In the genomic region with DNA sequence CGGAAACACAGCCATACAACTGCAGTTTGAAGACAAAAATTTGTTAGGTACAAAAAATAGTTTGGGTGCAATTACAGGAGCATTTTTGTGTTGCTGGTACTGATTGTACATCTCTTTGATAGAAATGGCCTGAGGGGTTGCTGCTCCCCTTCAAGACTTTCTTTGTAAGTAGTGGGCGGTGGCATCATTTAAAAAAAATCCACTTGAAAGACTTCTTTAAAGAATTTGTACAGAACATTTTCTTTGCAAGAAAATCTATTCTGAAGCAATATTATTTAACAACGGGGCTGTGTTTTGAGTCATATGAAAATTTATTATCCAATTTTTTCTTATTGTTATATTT, we compare ENCODE assay signal across 11 cellular contexts.
DNase-seq lines count a peak whose midpoint lies in the region; ATAC-seq and TF ChIP-seq lines count a peak whose summit lies in the region.
"Had no signal": no experiment of that assay in that cellular context is flagged by ENCODE, and none has a peak within 500 bp of the region (broad histone marks: within the 10 kb centered on the region; RNA-seq: fewer than 3 reads in every experiment).

No MANE protein-coding gene starts in this region.

- no peak overlapping the region for H3K4ac ChIP-seq in mesenchymal stem cell (ENCODE audit: low read depth in 1 of 2, low read length in 2 of 2)

- no peak overlapping the region for H3K4me3 Mint-ChIP-seq in natural killer cell
- H3K4me3 Mint-ChIP-seq in activated T-cell treated with anti-CD3 and anti-CD28 coated beads, Interleukin-2, amount 50 U/mL, for 4 hours = no peak overlapping the region
- H3K4me3 Mint-ChIP-seq: activated naive CD8-positive, alpha-beta T cell treated with anti-CD3 and anti-CD28 coated beads, Interleukin-2, amount 50 U/mL, for 24 hours; IgD-negative memory B cell had no signal

- H3K9me3 Mint-ChIP-seq in natural killer cell = no peaks in the 10 kb centered on the region
- no peaks in the 10 kb centered on the region for H3K9me3 Mint-ChIP-seq in activated T-cell treated with anti-CD3 and anti-CD28 coated beads, Interleukin-2, amount 50 U/mL, for 4 hours
- H3K9me3 Mint-ChIP-seq: activated naive CD8-positive, alpha-beta T cell treated with anti-CD3 and anti-CD28 coated beads, Interleukin-2, amount 50 U/mL, for 24 hours; IgD-negative memory B cell had no signal

- H3K27ac ChIP-seq in HUES6 (ENCODE audit: low read depth, low read length) (no peak overlapping the region), breast epithelium (peak overlapping the region; percentile 85), mesenchymal stem cell (ENCODE audit: low read length, poor library complexity, severe bottlenecking) (peak overlapping the region; percentile 93), stomach smooth muscle (ENCODE audit: low read length) (peak overlapping the region; percentile 95)

- H3K4me1 ChIP-seq in HUES6 (ENCODE audit: control insufficient read depth, insufficient read depth, low read length) (peaks cover 29% of the 10 kb centered on the region; the same call in 1 of the 2 replicates), breast epithelium (peaks cover 4 to 17% of the 10 kb centered on the region in 2 donors), mesenchymal stem cell (ENCODE audit: control insufficient read depth, insufficient read depth, low read depth, low read length) (peaks cover 6% of the 10 kb centered on the region), stomach smooth muscle (ENCODE audit: control insufficient read depth, insufficient read depth, low read length) (peaks cover 48% of the 10 kb centered on the region)

- H4K91ac ChIP-seq in mesenchymal stem cell (ENCODE audit: low read length) = no peak overlapping the region

- H2AK5ac ChIP-seq in mesenchymal stem cell (ENCODE audit: low read length, severe bottlenecking) = no peak overlapping the region

- no peaks in the 10 kb centered on the region for H3K36me3 Mint-ChIP-seq in natural killer cell
- no peaks in the 10 kb centered on the region for H3K36me3 Mint-ChIP-seq in activated T-cell treated with anti-CD3 and anti-CD28 coated beads, Interleukin-2, amount 50 U/mL, for 4 hours (ENCODE audit: insufficient read depth)
- H3K36me3 Mint-ChIP-seq: IgD-negative memory B cell had no signal

- ATAC-seq in HG03565 (IDR thresholded peaks at IDR 0.05; ENCODE audit: unreplicated experiment) (no peak), natural killer cell (no peak), GM19023 (IDR thresholded peaks at IDR 0.05; ENCODE audit: unreplicated experiment) (no peak)
- no peak for ATAC-seq in activated T-cell treated with anti-CD3 and anti-CD28 coated beads, Interleukin-2, amount 50 U/mL, for 4 hours
- ATAC-seq: activated naive CD8-positive, alpha-beta T cell treated with anti-CD3 and anti-CD28 coated beads, Interleukin-2, amount 50 U/mL, for 24 hours had no signal

- DNase-seq in breast epithelium (ENCODE audit: low spot score in 2 of 2) (no peak), mesenchymal stem cell (no peak), natural killer cell (no peak)
- no peak for DNase-seq in activated T-cell treated with anti-CD3 and anti-CD28 coated beads, Interleukin-2, amount 50 U/mL, for 4 hours
- DNase-seq: activated naive CD8-positive, alpha-beta T cell treated with anti-CD3 and anti-CD28 coated beads, Interleukin-2, amount 50 U/mL, for 24 hours; NCI-H2081 had no signal

- H3K18ac ChIP-seq in mesenchymal stem cell (ENCODE audit: low read depth in 1 of 2, low read length in 2 of 2) = no peak overlapping the region

- H3K14ac ChIP-seq in mesenchymal stem cell (ENCODE audit: low read length in 2 of 2) = no peak overlapping the region

- TF ChIP-seq POLR2A in breast epithelium (IDR thresholded peaks at IDR 0.05) = no peak

- peak overlapping the region; percentile 41 for H3K4me2 ChIP-seq in mesenchymal stem cell (ENCODE audit: low read length, poor library complexity, severe bottlenecking)

- H3K9ac ChIP-seq in HUES6 (ENCODE audit: low read length) = peak overlapping the region; percentile 26
- peak overlapping the region; percentile 87 for H3K9ac ChIP-seq in mesenchymal stem cell (ENCODE audit: low read length)
- no peak overlapping the region for H3K9ac ChIP-seq in stomach smooth muscle (ENCODE audit: low read length in 2 of 2)

- intact Hi-C loops in breast epithelium (cut with DNase I; ENCODE audit: low total_unique reads) (no loop called here), natural killer cell (cut with micrococcal nuclease) (no loop called here)

- no peak overlapping the region for H2BK15ac ChIP-seq in mesenchymal stem cell (ENCODE audit: low read depth, poor library complexity, severe bottlenecking)

- peaks cover 0 to 6% of the 10 kb centered on the region in 2 donors for H3K4me1 Mint-ChIP-seq in natural killer cell
- H3K4me1 Mint-ChIP-seq in activated T-cell treated with anti-CD3 and anti-CD28 coated beads, Interleukin-2, amount 50 U/mL, for 4 hours (ENCODE audit: low read depth) = no peaks in the 10 kb centered on the region
- H3K4me1 Mint-ChIP-seq: activated naive CD8-positive, alpha-beta T cell treated with anti-CD3 and anti-CD28 coated beads, Interleukin-2, amount 50 U/mL, for 24 hours; IgD-negative memory B cell had no signal

- no peaks in the 10 kb centered on the region for H3K79me1 ChIP-seq in mesenchymal stem cell (replicated peaks; ENCODE audit: low read length, poor library complexity, severe bottlenecking)

- no peak overlapping the region for H2AFZ ChIP-seq in mesenchymal stem cell (ENCODE audit: low read depth, low read length)

- H2BK120ac ChIP-seq in mesenchymal stem cell (ENCODE audit: low read depth, low read length) = peak overlapping the region; percentile 94

- TF ChIP-seq CTCF in breast epithelium (IDR thresholded peaks at IDR 0.05) (no peak), natural killer cell (IDR thresholded peaks at IDR 0.05) (no peak)

- H2BK5ac ChIP-seq in mesenchymal stem cell (ENCODE audit: low read depth, low read length, poor library complexity, severe bottlenecking) = no peak overlapping the region

- H3K27me3 ChIP-seq in HUES6 (ENCODE audit: control insufficient read depth, insufficient read depth, low read length) (no peaks in the 10 kb centered on the region), breast epithelium (no peaks in the 10 kb centered on the region), mesenchymal stem cell (ENCODE audit: control insufficient read depth in 1 of 2, insufficient read depth in 1 of 2, low read length in 2 of 2) (no peaks in the 10 kb centered on the region), stomach smooth muscle (ENCODE audit: control insufficient read depth in 1 of 2, insufficient read depth in 2 of 2, low read length in 2 of 2) (no peaks in the 10 kb centered on the region)

- no peak overlapping the region for H3K23ac ChIP-seq in mesenchymal stem cell (ENCODE audit: low read length in 2 of 2)

- H3K4me3 ChIP-seq in HUES6 (ENCODE audit: low read depth, low read length) (no peak overlapping the region; the same call in 1 of the 2 replicates), breast epithelium (peak overlapping the region; percentile 7 to 43 (median 24)), mesenchymal stem cell (ENCODE audit: insufficient read depth in 1 of 2, low read depth in 1 of 2, low read length in 2 of 2) (peak overlapping the region in 1 of 2 experiments; percentile 67), stomach smooth muscle (ENCODE audit: low read length in 2 of 2) (peak overlapping the region; percentile 47 to 65)

- peaks cover 6 to 7% of the 10 kb centered on the region in 2 donors for H3K27me3 Mint-ChIP-seq in natural killer cell (ENCODE audit: low read depth in 2 of 2)
- peaks cover 6% of the 10 kb centered on the region for H3K27me3 Mint-ChIP-seq in activated T-cell treated with anti-CD3 and anti-CD28 coated beads, Interleukin-2, amount 50 U/mL, for 4 hours (ENCODE audit: low read depth)

- no peak overlapping the region for H3K27ac Mint-ChIP-seq in natural killer cell
- H3K27ac Mint-ChIP-seq: activated naive CD8-positive, alpha-beta T cell treated with anti-CD3 and anti-CD28 coated beads, Interleukin-2, amount 50 U/mL, for 24 hours; IgD-negative memory B cell had no signal

- H4K8ac ChIP-seq in mesenchymal stem cell (ENCODE audit: low read length) = no peak overlapping the region

- no peaks in the 10 kb centered on the region for H3K9me3 ChIP-seq in HUES6 (ENCODE audit: control insufficient read depth, insufficient read depth, low read depth, low read length)
- no peaks in the 10 kb centered on the region for H3K9me3 ChIP-seq in breast epithelium
- H3K9me3 ChIP-seq in mesenchymal stem cell (ENCODE audit: control insufficient read depth, low read length) = no peaks in the 10 kb centered on the region
- no peaks in the 10 kb centered on the region for H3K9me3 ChIP-seq in stomach smooth muscle (ENCODE audit: control insufficient read depth in 2 of 2, low read length in 2 of 2)

- no peak overlapping the region for H2BK12ac ChIP-seq in mesenchymal stem cell (ENCODE audit: low read length in 2 of 2)

- WGBS in mesenchymal stem cell = 0% methylated on average over 1 of the region's 3 CpGs

- H3K36me3 ChIP-seq in HUES6 (ENCODE audit: control insufficient read depth, insufficient read depth, low read length) = no peaks in the 10 kb centered on the region
- H3K36me3 ChIP-seq in breast epithelium = no peaks in the 10 kb centered on the region
- H3K36me3 ChIP-seq in mesenchymal stem cell (ENCODE audit: control insufficient read depth in 1 of 2, insufficient read depth in 2 of 2, low read depth in 1 of 2, low read length in 2 of 2) = no peaks in the 10 kb centered on the region
- H3K36me3 ChIP-seq in stomach smooth muscle (ENCODE audit: control insufficient read depth in 2 of 2, insufficient read depth in 2 of 2, low read length in 2 of 2) = no peaks in the 10 kb centered on the region

Comparison
In these comparisons a context has a peak if more than half of its experiments do, and no peak if none do; other contexts are left out.
1. H3K9ac ChIP-seq: peak in HUES6 (single experiment) and mesenchymal stem cell (single experiment); none in stomach smooth muscle (0 of 2).